In the genomic region with DNA sequence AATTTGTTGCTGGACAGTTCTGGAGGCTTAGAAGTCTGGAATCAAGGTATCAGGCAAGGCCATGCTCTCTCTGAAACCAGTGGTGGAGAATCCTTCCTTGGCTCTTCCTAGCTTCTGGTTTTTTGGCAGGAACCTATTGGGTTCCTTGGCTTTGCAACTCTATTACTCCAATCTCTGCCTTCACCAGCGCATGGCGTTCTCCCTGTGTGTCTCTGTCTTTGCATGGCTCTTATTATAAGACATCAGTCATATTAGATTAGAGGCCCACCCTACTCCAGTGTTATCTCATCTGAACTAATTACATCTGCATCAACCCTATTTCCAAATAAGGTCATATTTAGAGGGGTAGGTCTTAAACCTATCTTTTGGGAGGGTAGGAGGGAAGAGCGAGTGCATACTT, we compare ENCODE assay signal across 5 cellular contexts.
"Had no signal": no experiment of that assay in that cellular context is flagged by ENCODE, and none has a peak within 500 bp of the region (broad histone marks: within the 10 kb centered on the region; RNA-seq: fewer than 3 reads in every experiment).

No MANE protein-coding gene starts in this region.

- ATAC-seq: GM23338, HepG2 had no signal

- H3K27ac ChIP-seq: HL-60 had no signal

- DNase-seq: H9, HCEC 1CT had no signal

- H2AFZ ChIP-seq: GM23338 had no signal

- H3K4me2 ChIP-seq: GM23338 had no signal

- H3K4me3 ChIP-seq: GM23338 had no signal
